In genomic region chr7:2220954-2221353, GRCh38 we compare ENCODE assay signal across 22 cellular contexts. TPM values are rescaled to one million over a fixed set of nuclear protein-coding genes. Genes with fewer than 3 reads are reported as not detected.
A peak's percentile ranks its signal among the peaks of the same experiment; 100 is the strongest.
DNase-seq lines count a peak whose midpoint lies in the region; ATAC-seq, FAIRE-seq and TF ChIP-seq lines count a peak whose summit lies in the region.
"Had no signal": no experiment of that assay in that cellular context is flagged by ENCODE, and none has a peak within 500 bp of the region (broad histone marks: within the 10 kb centered on the region; RNA-seq: fewer than 3 reads in every experiment).

No MANE protein-coding gene starts in this region.

- no peak overlapping the region for H2AFZ ChIP-seq in HepG2 (ENCODE audit: low read length)

- H3K27me3 Mint-ChIP-seq in activated CD4-positive, alpha-beta T cell treated with anti-CD3 and anti-CD28 coated beads, Interleukin-2, amount 10 ng/mL, durations not matched to agents 7 days and 5 days: no peaks in the 10 kb centered on the region
- no peaks in the 10 kb centered on the region for H3K27me3 Mint-ChIP-seq in activated CD4-positive, alpha-beta T cell treated with anti-CD3 and anti-CD28 coated beads for 36 hours
- H3K27me3 Mint-ChIP-seq in neural crest cell (ENCODE audit: low read depth): no peaks in the 10 kb centered on the region
- H3K27me3 Mint-ChIP-seq: B cell; CD4-positive, alpha-beta T cell had no signal

- H3K4me1 ChIP-seq in HepG2 (ENCODE audit: insufficient read depth, low read length): no peaks in the 10 kb centered on the region
- no peaks in the 10 kb centered on the region for H3K4me1 ChIP-seq in right lobe of liver
- H3K4me1 ChIP-seq: Caco-2 had no signal

- H3K79me2 ChIP-seq in HepG2 (ENCODE audit: insufficient read depth, low read length): peaks cover 17% of the 10 kb centered on the region

- H3K4me2 ChIP-seq in HepG2 (ENCODE audit: low read depth, low read length): no peak overlapping the region
- H3K4me2 ChIP-seq: A549; BLaER1 treated with 17β-estradiol and CSF1 and Interleukin-3, amounts not matched to agents 10 nM and 100 nM had no signal

- BruUV-seq in HepG2 (replicated peaks; lab: Mats Ljungman, UMichigan): no TSS peak

- no peak overlapping the region for H3K4me3 Mint-ChIP-seq in activated CD4-positive, alpha-beta T cell treated with anti-CD3 and anti-CD28 coated beads, Interleukin-2, amount 10 ng/mL, durations not matched to agents 7 days and 5 days
- H3K4me3 Mint-ChIP-seq in activated CD4-positive, alpha-beta T cell treated with anti-CD3 and anti-CD28 coated beads for 36 hours: no peak overlapping the region
- H3K4me3 Mint-ChIP-seq in neural crest cell: no peak overlapping the region
- H3K4me3 Mint-ChIP-seq: B cell; CD4-positive, alpha-beta T cell; CD8-positive, alpha-beta T cell had no signal

- H3K9ac ChIP-seq in HepG2 (ENCODE audit: insufficient read depth, low read depth, low read length): no peak overlapping the region
- H3K9ac ChIP-seq: BLaER1 treated with 17β-estradiol and CSF1 and Interleukin-3, amounts not matched to agents 10 nM and 100 nM had no signal

- peak overlapping the region; percentile 41 for H3K27ac Mint-ChIP-seq in activated CD4-positive, alpha-beta T cell treated with anti-CD3 and anti-CD28 coated beads, Interleukin-2, amount 10 ng/mL, durations not matched to agents 7 days and 5 days
- no peak overlapping the region for H3K27ac Mint-ChIP-seq in activated CD4-positive, alpha-beta T cell treated with anti-CD3 and anti-CD28 coated beads for 36 hours
- peak overlapping the region; percentile 43 for H3K27ac Mint-ChIP-seq in neural crest cell (ENCODE audit: unreplicated experiment)
- H3K27ac Mint-ChIP-seq: B cell; CD4-positive, alpha-beta T cell; CD8-positive, alpha-beta T cell had no signal

- H3K36me3 ChIP-seq in HepG2 (replicated peaks in 1 of 2; ENCODE audit: control insufficient read depth in 1 of 2, insufficient read depth in 2 of 2, low read length in 2 of 2) (peaks cover 37 to 81% of the 10 kb centered on the region in 2 experiments; a peak in 4 of 5 replicates), right lobe of liver (peaks cover 0 to 23% (median 0%) of the 10 kb centered on the region in 4 donors)

- H3K4me3 ChIP-seq in HepG2 (replicated peaks in 1 of 3; ENCODE audit: insufficient read depth in 1 of 3, low read depth in 2 of 3, low read length in 3 of 3) (no peak overlapping the region), right lobe of liver (no peak overlapping the region)
- H3K4me3 ChIP-seq: A549; BLaER1 treated with 17β-estradiol and CSF1 and Interleukin-3, amounts not matched to agents 10 nM and 100 nM had no signal

- no peaks in the 10 kb centered on the region for H3K27me3 ChIP-seq in HepG2 (ENCODE audit: control insufficient read depth in 1 of 2, insufficient read depth in 2 of 2, low read length in 2 of 2)
- no peaks in the 10 kb centered on the region for H3K27me3 ChIP-seq in right lobe of liver
- H3K27me3 ChIP-seq: BLaER1 treated with 17β-estradiol and CSF1 and Interleukin-3, amounts not matched to agents 10 nM and 100 nM had no signal

- peaks cover 2% of the 10 kb centered on the region for H3K4me1 Mint-ChIP-seq in activated CD4-positive, alpha-beta T cell treated with anti-CD3 and anti-CD28 coated beads, Interleukin-2, amount 10 ng/mL, durations not matched to agents 7 days and 5 days
- H3K4me1 Mint-ChIP-seq in activated CD4-positive, alpha-beta T cell treated with anti-CD3 and anti-CD28 coated beads for 36 hours: no peaks in the 10 kb centered on the region
- H3K4me1 Mint-ChIP-seq in neural crest cell: no peaks in the 10 kb centered on the region

- no peaks in the 10 kb centered on the region for H3K9me3 ChIP-seq in HepG2 (ENCODE audit: low read length)
- H3K9me3 ChIP-seq in right lobe of liver: no peaks in the 10 kb centered on the region
- H3K9me3 ChIP-seq: A549; BLaER1 treated with 17β-estradiol and CSF1 and Interleukin-3, amounts not matched to agents 10 nM and 100 nM; Caco-2 had no signal

- TF ChIP-seq CTCF in HepG2 (CRISPR knock-in tag; IDR thresholded peaks at IDR 0.05): no peak
- no peak for TF ChIP-seq CTCF in right lobe of liver (IDR thresholded peaks at IDR 0.05)
- TF ChIP-seq CTCF in neural crest cell (conservative IDR thresholded peaks at IDR 0.05): no peak

- POLR2A ChIA-PET in activated CD4-positive, alpha-beta T cell treated with anti-CD3 and anti-CD28 coated beads, Interleukin-2, amount 10 ng/mL, durations not matched to agents 7 days and 5 days (lab: Charles Lee): no interaction called here
- POLR2A ChIA-PET in activated CD4-positive, alpha-beta T cell treated with anti-CD3 and anti-CD28 coated beads for 36 hours (lab: Charles Lee): no interaction called here
- POLR2A ChIA-PET in HepG2 (lab: Yijun Ruan, JAX): no interaction called here

- in situ Hi-C loops in HepG2 (cut with HindIII; ENCODE audit: extremely low pct_ligation_motif_present, low pct_unique_long_range_greater_than_20kb): loop anchor here (25.0 kb wide), 1 partner anchor 634 kb away; no protein-coding TSS in a partner anchor

- intact Hi-C loops in activated CD4-positive, alpha-beta T cell treated with anti-CD3 and anti-CD28 coated beads for 36 hours (cut with DNase I, micrococcal nuclease): no loop called here
- intact Hi-C loops in HepG2 (cut with micrococcal nuclease; ENCODE audit: unreplicated experiment): no loop called here
- intact Hi-C loops in right lobe of liver (cut with DNase I): no loop called here

- no peak for TF ChIP-seq EP300 in HepG2 (IDR thresholded peaks at IDR 0.05; ENCODE audit: low read depth in 2 of 2, low read length in 2 of 2)
- TF ChIP-seq EP300 in HepG2 (CRISPR knock-in tag; IDR thresholded peaks at IDR 0.05; ENCODE audit: borderline replicate concordance): no peak

- TF ChIP-seq POLR2A in HepG2 (IDR thresholded peaks at IDR 0.05; ENCODE audit: insufficient read depth in 1 of 2, low read depth in 2 of 2, low read length in 2 of 2): no peak
- TF ChIP-seq POLR2A in right lobe of liver (IDR thresholded peaks at IDR 0.05): no peak

- H3K27ac ChIP-seq in HepG2 (ENCODE audit: extremely low read length, insufficient read depth, low read length) (no peak overlapping the region), right lobe of liver (no peak overlapping the region)
- H3K27ac ChIP-seq: 22Rv1; A549; BLaER1 treated with 17β-estradiol and CSF1 and Interleukin-3, amounts not matched to agents 10 nM and 100 nM; C4-2B had no signal

- no peak for TF ChIP-seq RAD21 in HepG2 (CRISPR knock-in tag; IDR thresholded peaks at IDR 0.05)

- FAIRE-seq in HepG2 (lab: Jason Lieb, UNC): no peak
- FAIRE-seq: A549, D721Med, G401.6, GM12891 had no signal

- no peaks in the 10 kb centered on the region for H3K9me3 Mint-ChIP-seq in activated CD4-positive, alpha-beta T cell treated with anti-CD3 and anti-CD28 coated beads, Interleukin-2, amount 10 ng/mL, durations not matched to agents 7 days and 5 days
- H3K9me3 Mint-ChIP-seq in activated CD4-positive, alpha-beta T cell treated with anti-CD3 and anti-CD28 coated beads for 36 hours (ENCODE audit: low read depth): no peaks in the 10 kb centered on the region
- no peaks in the 10 kb centered on the region for H3K9me3 Mint-ChIP-seq in neural crest cell
- H3K9me3 Mint-ChIP-seq: CD4-positive, alpha-beta T cell; CD8-positive, alpha-beta T cell had no signal

- H4K20me1 ChIP-seq in HepG2 (ENCODE audit: insufficient read depth, low read length): peaks cover 2% of the 10 kb centered on the region; the same call in 1 of the 2 replicates

- WGBS in HepG2 (ENCODE audit: low lambda C conversion rate): 92% methylated on average over 7 of the region's 17 CpGs
- WGBS in right lobe of liver (ENCODE audit: insufficient coverage, low coverage, low lambda C conversion rate, missing lambda C conversion rate): 90% methylated on average over 4 of the region's 17 CpGs

- no peak for ATAC-seq in activated CD4-positive, alpha-beta T cell treated with anti-CD3 and anti-CD28 coated beads for 36 hours
- ATAC-seq in HepG2 (no peak), right lobe of liver (no peak), GM18517 (IDR thresholded peaks at IDR 0.05; ENCODE audit: unreplicated experiment) (no peak)
- ATAC-seq: A549; CD8-positive, alpha-beta T cell had no signal

- peaks cover 8% of the 10 kb centered on the region for H3K36me3 Mint-ChIP-seq in activated CD4-positive, alpha-beta T cell treated with anti-CD3 and anti-CD28 coated beads, Interleukin-2, amount 10 ng/mL, durations not matched to agents 7 days and 5 days (ENCODE audit: low read depth)
- peaks cover 29% of the 10 kb centered on the region for H3K36me3 Mint-ChIP-seq in activated CD4-positive, alpha-beta T cell treated with anti-CD3 and anti-CD28 coated beads for 36 hours (ENCODE audit: low read depth)
- H3K36me3 Mint-ChIP-seq in neural crest cell (ENCODE audit: low read depth): peaks cover 9% of the 10 kb centered on the region

- CTCF ChIA-PET in activated CD4-positive, alpha-beta T cell treated with anti-CD3 and anti-CD28 coated beads, Interleukin-2, amount 10 ng/mL, durations not matched to agents 7 days and 5 days (lab: Charles Lee): no interaction called here
- CTCF ChIA-PET in activated CD4-positive, alpha-beta T cell treated with anti-CD3 and anti-CD28 coated beads for 36 hours (lab: Charles Lee): no interaction called here
- CTCF ChIA-PET in HepG2 (lab: Yijun Ruan, JAX; ENCODE audit: low intra/inter-chr PET ratio, low total read pairs): no interaction called here

- no peak for DNase-seq in activated CD4-positive, alpha-beta T cell treated with anti-CD3 and anti-CD28 coated beads, Interleukin-2, amount 10 ng/mL, durations not matched to agents 7 days and 5 days
- DNase-seq in activated CD4-positive, alpha-beta T cell treated with anti-CD3 and anti-CD28 coated beads for 36 hours: no peak
- no peak for DNase-seq in HepG2 (ENCODE audit: low spot score)
- no peak for DNase-seq in right lobe of liver
- no peak for DNase-seq in neural crest cell (ENCODE audit: low read depth, low spot score)
- DNase-seq in ureter (ENCODE audit: low spot score): no peak
- DNase-seq: AML-193; Caco-2; Calu3; CD4-positive, alpha-beta T cell; CD8-positive, alpha-beta T cell; DMS79 treated with DMSO at 0.1 percent for 48 hours; GF-D8 had no signal

RNA-seq across cellular contexts. Expression of gene MAD1L1, which starts 11.8 kb away (rescaled TPM):
- total RNA-seq in activated CD4-positive, alpha-beta T cell treated with anti-CD3 and anti-CD28 coated beads, Interleukin-2, amount 10 ng/mL, durations not matched to agents 7 days and 5 days: 100 to 1,000 TPM; 125 to 127 TPM
- 10 to 100 TPM; 50.2 to 61.7 TPM for total RNA-seq in activated CD4-positive, alpha-beta T cell treated with anti-CD3 and anti-CD28 coated beads for 36 hours
- total RNA-seq in HepG2 (2016; rRNA removed; fragmentation: Illumina TruSeq; extraction: Trizol) (53.3 and 64.7 TPM in 2 replicates), right lobe of liver (10 to 100 TPM; 15.1 to 37.4 (median 20.5) TPM), neural crest cell (49.7 and 53.8 TPM in 2 replicates), ureter (41.4 TPM)
- total RNA-seq in HepG2 (2016; cell fraction: cytosol; rRNA removed; fragmentation: Illumina TruSeq; extraction: Trizol; ENCODE audit: low read depth): 47.7 and 50.1 TPM in 2 replicates
- 48.4 and 60.1 TPM in 2 replicates for total RNA-seq in HepG2 (2016; cell fraction: insoluble cytoplasmic fraction; rRNA removed; fragmentation: Illumina TruSeq; extraction: Trizol)
- total RNA-seq in HepG2 (2016; cell fraction: membrane; rRNA removed; fragmentation: Illumina TruSeq; extraction: Trizol): 27.3 and 29.1 TPM in 2 replicates
- total RNA-seq in HepG2 (2016; cell fraction: nucleus; rRNA removed; fragmentation: Illumina TruSeq; extraction: Trizol): 29.9 and 32.7 TPM in 2 replicates
- polyA plus RNA-seq in HepG2 (2011; rRNA removed): 17.4 and 21.4 TPM in 2 replicates
- 10.9 and 20.1 TPM in 2 replicates for polyA plus RNA-seq in HepG2 (2011; cell fraction: cytosol; rRNA removed)
- polyA plus RNA-seq in HepG2 (2011; cell fraction: nucleus; rRNA removed): 35.5 and 46.7 TPM in 2 replicates
- polyA plus RNA-seq in HepG2 (2012): 10.5 and 17.0 TPM in 2 replicates
- 8.6 and 11.6 TPM in 2 replicates for polyA plus RNA-seq in HepG2 (2016; cell fraction: cytosol; fragmentation: Illumina TruSeq; extraction: Trizol; ENCODE audit: low read depth)
- 22.4 and 37.7 TPM in 2 replicates for polyA plus RNA-seq in HepG2 (2016; cell fraction: insoluble cytoplasmic fraction; fragmentation: Illumina TruSeq; extraction: Trizol; ENCODE audit: low read depth)
- polyA plus RNA-seq in HepG2 (2016; cell fraction: membrane; fragmentation: Illumina TruSeq; extraction: Trizol; ENCODE audit: low read depth): 10.8 and 11.3 TPM in 2 replicates
- 31.9 and 32.8 TPM in 2 replicates for polyA plus RNA-seq in HepG2 (2016; cell fraction: nucleus; fragmentation: Illumina TruSeq; extraction: Trizol; ENCODE audit: insufficient read depth, low read depth)
- 26.5 and 51.4 TPM in 2 replicates for polyA minus RNA-seq in HepG2 (2011; rRNA and poly(A)+ RNA removed; ENCODE audit: low replicate concordance)
- 24.4 and 27.0 TPM in 2 replicates for polyA minus RNA-seq in HepG2 (2011; cell fraction: cytosol; rRNA and poly(A)+ RNA removed)
- 22.9 and 27.4 TPM in 2 replicates for polyA minus RNA-seq in HepG2 (2011; cell fraction: nucleus; rRNA and poly(A)+ RNA removed)

RNA-seq across cellular contexts. Expression of gene MRM2, which starts 21.1 kb away (rescaled TPM):
- total RNA-seq in activated CD4-positive, alpha-beta T cell treated with anti-CD3 and anti-CD28 coated beads, Interleukin-2, amount 10 ng/mL, durations not matched to agents 7 days and 5 days: 10 to 100 TPM; 28.6 to 28.8 TPM
- 10 to 100 TPM; 28.7 to 32.1 TPM for total RNA-seq in activated CD4-positive, alpha-beta T cell treated with anti-CD3 and anti-CD28 coated beads for 36 hours
- 34.2 and 42.6 TPM in 2 replicates for total RNA-seq in HepG2 (2016; rRNA removed; fragmentation: Illumina TruSeq; extraction: Trizol)
- total RNA-seq in HepG2 (2016; cell fraction: cytosol; rRNA removed; fragmentation: Illumina TruSeq; extraction: Trizol; ENCODE audit: low read depth): 13.1 and 15.3 TPM in 2 replicates
- 32.0 and 45.6 TPM in 2 replicates for total RNA-seq in HepG2 (2016; cell fraction: insoluble cytoplasmic fraction; rRNA removed; fragmentation: Illumina TruSeq; extraction: Trizol)
- total RNA-seq in HepG2 (2016; cell fraction: membrane; rRNA removed; fragmentation: Illumina TruSeq; extraction: Trizol): 31.1 and 33.3 TPM in 2 replicates
- total RNA-seq in HepG2 (2016; cell fraction: nucleus; rRNA removed; fragmentation: Illumina TruSeq; extraction: Trizol): 15.3 and 15.4 TPM in 2 replicates
- 13.2 and 15.8 TPM in 2 replicates for polyA plus RNA-seq in HepG2 (2011; rRNA removed)
- 11.1 and 11.7 TPM in 2 replicates for polyA plus RNA-seq in HepG2 (2011; cell fraction: cytosol; rRNA removed)
- 5.3 and 6.1 TPM in 2 replicates for polyA plus RNA-seq in HepG2 (2011; cell fraction: nucleus; rRNA removed)
- polyA plus RNA-seq in HepG2 (2012): 13.3 and 14.1 TPM in 2 replicates
- 12.8 and 16.1 TPM in 2 replicates for polyA plus RNA-seq in HepG2 (2016; cell fraction: cytosol; fragmentation: Illumina TruSeq; extraction: Trizol; ENCODE audit: low read depth)
- 46.0 and 53.3 TPM in 2 replicates for polyA plus RNA-seq in HepG2 (2016; cell fraction: insoluble cytoplasmic fraction; fragmentation: Illumina TruSeq; extraction: Trizol; ENCODE audit: low read depth)
- 22.1 and 24.5 TPM in 2 replicates for polyA plus RNA-seq in HepG2 (2016; cell fraction: membrane; fragmentation: Illumina TruSeq; extraction: Trizol; ENCODE audit: low read depth)
- 29.4 and 33.1 TPM in 2 replicates for polyA plus RNA-seq in HepG2 (2016; cell fraction: nucleus; fragmentation: Illumina TruSeq; extraction: Trizol; ENCODE audit: insufficient read depth, low read depth)
- 13.9 and 40.9 TPM in 2 replicates for polyA minus RNA-seq in HepG2 (2011; rRNA and poly(A)+ RNA removed; ENCODE audit: low replicate concordance)
- polyA minus RNA-seq in HepG2 (2011; cell fraction: cytosol; rRNA and poly(A)+ RNA removed): 2.8 and 5.7 TPM in 2 replicates
- polyA minus RNA-seq in HepG2 (2011; cell fraction: nucleus; rRNA and poly(A)+ RNA removed): 4.8 and 7.1 TPM in 2 replicates
- 10 to 100 TPM in 4 of 6 experiments, 1 to 10 TPM in 2; 9.5 to 14.6 (median 11.5) TPM for total RNA-seq in right lobe of liver
- total RNA-seq in neural crest cell: 45.1 and 48.5 TPM in 2 replicates
- 34.2 TPM for total RNA-seq in ureter

RNA-seq across cellular contexts. Expression of gene NUDT1, which starts 21.1 kb away (rescaled TPM):
- 100 to 1,000 TPM in 1 of 2 experiments, 10 to 100 TPM in 1; 77.4 to 104 TPM for total RNA-seq in activated CD4-positive, alpha-beta T cell treated with anti-CD3 and anti-CD28 coated beads, Interleukin-2, amount 10 ng/mL, durations not matched to agents 7 days and 5 days
- total RNA-seq in activated CD4-positive, alpha-beta T cell treated with anti-CD3 and anti-CD28 coated beads for 36 hours: 100 to 1,000 TPM in 1 of 2 experiments, 10 to 100 TPM in 1; 52.5 to 100 TPM
- total RNA-seq in HepG2 (2016; rRNA removed; fragmentation: Illumina TruSeq; extraction: Trizol): 26.8 and 32.7 TPM in 2 replicates
- total RNA-seq in HepG2 (2016; cell fraction: cytosol; rRNA removed; fragmentation: Illumina TruSeq; extraction: Trizol; ENCODE audit: low read depth): 11.4 TPM in 2 replicates
- 26.2 and 40.5 TPM in 2 replicates for total RNA-seq in HepG2 (2016; cell fraction: insoluble cytoplasmic fraction; rRNA removed; fragmentation: Illumina TruSeq; extraction: Trizol)
- 14.4 and 18.7 TPM in 2 replicates for total RNA-seq in HepG2 (2016; cell fraction: membrane; rRNA removed; fragmentation: Illumina TruSeq; extraction: Trizol)
- 9.7 and 11.3 TPM in 2 replicates for total RNA-seq in HepG2 (2016; cell fraction: nucleus; rRNA removed; fragmentation: Illumina TruSeq; extraction: Trizol)
- polyA plus RNA-seq in HepG2 (2011; rRNA removed): 6.4 and 9.1 TPM in 2 replicates
- polyA plus RNA-seq in HepG2 (2011; cell fraction: cytosol; rRNA removed): 8.6 and 15.0 TPM in 2 replicates
- 7.0 and 14.0 TPM in 2 replicates for polyA plus RNA-seq in HepG2 (2011; cell fraction: nucleus; rRNA removed)
- 9.3 and 12.3 TPM in 2 replicates for polyA plus RNA-seq in HepG2 (2012)
- polyA plus RNA-seq in HepG2 (2016; cell fraction: cytosol; fragmentation: Illumina TruSeq; extraction: Trizol; ENCODE audit: low read depth): 11.6 and 16.1 TPM in 2 replicates
- polyA plus RNA-seq in HepG2 (2016; cell fraction: insoluble cytoplasmic fraction; fragmentation: Illumina TruSeq; extraction: Trizol; ENCODE audit: low read depth): 33.4 and 44.1 TPM in 2 replicates
- polyA plus RNA-seq in HepG2 (2016; cell fraction: membrane; fragmentation: Illumina TruSeq; extraction: Trizol; ENCODE audit: low read depth): 15.0 and 16.2 TPM in 2 replicates
- polyA plus RNA-seq in HepG2 (2016; cell fraction: nucleus; fragmentation: Illumina TruSeq; extraction: Trizol; ENCODE audit: insufficient read depth, low read depth): 21.7 and 21.8 TPM in 2 replicates
- polyA minus RNA-seq in HepG2 (2011; rRNA and poly(A)+ RNA removed; ENCODE audit: low replicate concordance): 10.9 and 35.3 TPM in 2 replicates
- polyA minus RNA-seq in HepG2 (2011; cell fraction: cytosol; rRNA and poly(A)+ RNA removed): 3.8 and 4.1 TPM in 2 replicates
- 1.2 and 1.3 TPM in 2 replicates for polyA minus RNA-seq in HepG2 (2011; cell fraction: nucleus; rRNA and poly(A)+ RNA removed)
- 1 to 10 TPM; 1.6 to 4.1 (median 2.3) TPM for total RNA-seq in right lobe of liver
- total RNA-seq in neural crest cell: 54.9 and 60.2 TPM in 2 replicates
- total RNA-seq in ureter: 8.9 TPM
